In the genomic region with DNA sequence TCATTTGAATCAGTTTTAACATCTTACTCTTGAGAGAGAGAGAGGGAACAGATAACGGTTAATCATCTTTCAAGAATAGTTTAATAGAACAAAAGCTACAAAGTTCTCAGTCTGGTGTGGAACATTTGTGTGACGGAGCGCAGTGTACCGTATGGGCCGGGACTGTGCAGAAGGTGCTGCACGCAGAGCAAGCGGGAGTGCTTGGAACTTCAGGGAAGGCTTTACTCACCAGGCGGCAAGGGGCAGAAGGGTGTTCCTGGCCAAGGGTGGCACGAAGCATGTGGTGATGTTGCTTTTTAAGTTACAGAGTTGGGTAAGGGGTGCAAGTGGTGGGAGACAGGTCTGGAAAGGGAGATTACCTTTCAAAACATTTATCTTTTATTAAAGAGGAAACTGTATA, we compare ENCODE assay signal across 27 cellular contexts.
DNase-seq lines count a peak whose midpoint lies in the region; TF ChIP-seq lines count a peak whose summit lies in the region.
"Had no signal": no experiment of that assay in that cellular context is flagged by ENCODE, and none has a peak within 500 bp of the region (broad histone marks: within the 10 kb centered on the region; RNA-seq: fewer than 3 reads in every experiment).

No MANE protein-coding gene starts in this region.

- H3K79me1 ChIP-seq in trophoblast cell (ENCODE audit: low read length) = peaks cover 3% of the 10 kb centered on the region

- peak overlapping the region; percentile 9 for H3K14ac ChIP-seq in trophoblast cell (ENCODE audit: low read length)

- CTCF ChIA-PET in Caco-2 (lab: Charles Lee) = no interaction called here

- intact Hi-C loops in Caco-2 (cut with micrococcal nuclease; ENCODE audit: unreplicated experiment) = loop anchor here (5.0 kb wide), 1 partner anchor 44 kb away; no protein-coding TSS in a partner anchor

- no peak overlapping the region for H3K4me2 ChIP-seq in trophoblast cell (ENCODE audit: low read length)

- H3K9me3 ChIP-seq in SJCRH30 (replicated peaks) (no peaks in the 10 kb centered on the region), trophoblast cell (ENCODE audit: insufficient read depth, low read depth, low read length) (peaks cover 4% of the 10 kb centered on the region), Caco-2 (no peaks in the 10 kb centered on the region)
- H3K9me3 ChIP-seq: MG63 had no signal

- H3K27ac Mint-ChIP-seq in endothelial cell (ENCODE audit: unreplicated experiment) = peak overlapping the region; percentile 68
- no peak overlapping the region for H3K27ac Mint-ChIP-seq in Caco-2 (ENCODE audit: unreplicated experiment)
- H3K27ac Mint-ChIP-seq: activated naive CD8-positive, alpha-beta T cell treated with anti-CD3 and anti-CD28 coated beads, Interleukin-2, amount 10 ng/mL, durations not matched to agents 7 days and 5 days; T-helper 17 cell; type B pancreatic cell had no signal

- no peak overlapping the region for H2BK5ac ChIP-seq in trophoblast cell (ENCODE audit: low read depth, low read length, poor library complexity)

- peak overlapping the region; percentile 77 for H3K4me3 Mint-ChIP-seq in endothelial cell (ENCODE audit: unreplicated experiment)
- H3K4me3 Mint-ChIP-seq in Caco-2 (ENCODE audit: unreplicated experiment) = no peak overlapping the region
- H3K4me3 Mint-ChIP-seq: activated naive CD8-positive, alpha-beta T cell treated with anti-CD3 and anti-CD28 coated beads, Interleukin-2, amount 10 ng/mL, durations not matched to agents 7 days and 5 days; naive B cell; stimulated activated naive CD8-positive, alpha-beta T cell treated with anti-CD3 and anti-CD28 coated beads, Interleukin-15, amount 100 ng/mL, for 72 hours; T-helper 17 cell; type B pancreatic cell had no signal

- no CpG with 5 or more reads among the region's 9 CpGs for WGBS in trophoblast cell (ENCODE audit: extremely low coverage, insufficient coverage, insufficient read length)

- H3K27ac ChIP-seq in ACC112 (ENCODE audit: low read depth, low read length) (peak overlapping the region; percentile 59; the same call in 1 of the 2 replicates), SJCRH30 (peak overlapping the region; percentile 34), trophoblast cell (ENCODE audit: low read depth, low read length) (no peak overlapping the region)
- H3K27ac ChIP-seq: foreskin keratinocyte had no signal

- peaks cover 13% of the 10 kb centered on the region for H3K36me3 Mint-ChIP-seq in endothelial cell (ENCODE audit: low read depth, unreplicated experiment)
- peaks cover 17% of the 10 kb centered on the region for H3K36me3 Mint-ChIP-seq in Caco-2 (ENCODE audit: insufficient read depth, unreplicated experiment)

- H3K23ac ChIP-seq in trophoblast cell (ENCODE audit: low read length) = no peak overlapping the region

- H2AFZ ChIP-seq in ACC112 (ENCODE audit: low read length, unreplicated experiment) (no peak overlapping the region), trophoblast cell (ENCODE audit: insufficient read depth, low read length, poor library complexity) (no peak overlapping the region)

- H3K9me3 Mint-ChIP-seq in endothelial cell (ENCODE audit: unreplicated experiment) = no peaks in the 10 kb centered on the region
- peaks cover 13% of the 10 kb centered on the region for H3K9me3 Mint-ChIP-seq in Caco-2 (ENCODE audit: unreplicated experiment)
- H3K9me3 Mint-ChIP-seq: activated naive CD8-positive, alpha-beta T cell treated with anti-CD3 and anti-CD28 coated beads, Interleukin-2, amount 10 ng/mL, durations not matched to agents 7 days and 5 days; naive B cell; stimulated activated naive CD8-positive, alpha-beta T cell treated with anti-CD3 and anti-CD28 coated beads, Interleukin-15, amount 100 ng/mL, for 72 hours had no signal

- DNase-seq in SJCRH30 (no peak), endothelial cell (ENCODE audit: low spot score) (no peak), trophoblast cell (no peak), Caco-2 (no peak), NCI-H510A (lab: John Stamatoyannopoulos, UW) (no peak), NCI-H2196 (lab: John Stamatoyannopoulos, UW; ENCODE audit: unreplicated experiment) (no peak), NCI-H1105 (lab: John Stamatoyannopoulos, UW) (no peak)
- DNase-seq: activated effector memory CD4-positive, alpha-beta T cell treated with anti-CD3 and anti-CD28 coated beads, Interleukin-2, amount 50 U/mL, for 16 hours; activated naive CD8-positive, alpha-beta T cell treated with anti-CD3 and anti-CD28 coated beads, Interleukin-2, amount 10 ng/mL, durations not matched to agents 7 days and 5 days; activated T-cell treated with anti-CD3 and anti-CD28 coated beads for 4 hours; effector CD8-positive, alpha-beta T cell; foreskin keratinocyte; mesendoderm; naive B cell; NCI-H2081; NCI-H226; NCI-H748 treated with DMSO at 0.1 percent for 48 hours; small intestine; stimulated activated CD4-positive, alpha-beta T cell treated with anti-CD3 and anti-CD28 coated beads, Interleukin-1b, Interleukin-23, amount 100 ng/mL, for 48 hours; stimulated activated CD8-positive, alpha-beta memory T cell treated with anti-CD3 and anti-CD28 coated beads, Interleukin-4, amount 100 ng/mL, for 48 hours; stimulated activated naive CD8-positive, alpha-beta T cell treated with anti-CD3 and anti-CD28 coated beads, Interleukin-15, amount 100 ng/mL, for 72 hours; T-helper 17 cell had no signal

- H4K12ac ChIP-seq in trophoblast cell (ENCODE audit: low read depth, low read length) = no peak overlapping the region

- H3K27me3 Mint-ChIP-seq in endothelial cell (ENCODE audit: unreplicated experiment) (peaks cover 1% of the 10 kb centered on the region), Caco-2 (ENCODE audit: insufficient read depth, unreplicated experiment) (no peaks in the 10 kb centered on the region)
- H3K27me3 Mint-ChIP-seq: activated naive CD8-positive, alpha-beta T cell treated with anti-CD3 and anti-CD28 coated beads, Interleukin-2, amount 10 ng/mL, durations not matched to agents 7 days and 5 days; naive B cell; stimulated activated naive CD8-positive, alpha-beta T cell treated with anti-CD3 and anti-CD28 coated beads, Interleukin-15, amount 100 ng/mL, for 72 hours; T-helper 17 cell; type B pancreatic cell had no signal

- H2BK120ac ChIP-seq in trophoblast cell (ENCODE audit: insufficient read depth, low read length, poor library complexity) = no peak overlapping the region

- no peak overlapping the region for H3K4me3 ChIP-seq in ACC112 (ENCODE audit: low read depth, low read length)
- H3K4me3 ChIP-seq in SJCRH30 = no peak overlapping the region
- H3K4me3 ChIP-seq in trophoblast cell (ENCODE audit: low read depth, low read length) = no peak overlapping the region
- H3K4me3 ChIP-seq in Caco-2 (ENCODE audit: low read depth, low read length) = no peak overlapping the region
- H3K4me3 ChIP-seq: BLaER1 treated with 17β-estradiol and CSF1 and Interleukin-3, amounts not matched to agents 10 nM and 100 nM; K562; MG63 had no signal

- H3K4me1 Mint-ChIP-seq in endothelial cell (ENCODE audit: unreplicated experiment) (peaks cover 36% of the 10 kb centered on the region), Caco-2 (ENCODE audit: low read depth, unreplicated experiment) (peaks cover 24% of the 10 kb centered on the region)

- no peak overlapping the region for H2AK5ac ChIP-seq in trophoblast cell (ENCODE audit: low read length)

- no peaks in the 10 kb centered on the region for H3K79me2 ChIP-seq in ACC112 (ENCODE audit: control insufficient read depth, insufficient read depth, low read length, unreplicated experiment)
- peaks cover 2% of the 10 kb centered on the region for H3K79me2 ChIP-seq in trophoblast cell (ENCODE audit: control insufficient read depth, insufficient read depth, low read length, poor library complexity)

- H4K91ac ChIP-seq in trophoblast cell (ENCODE audit: low read depth, low read length) = peak overlapping the region; percentile 41

- no TSS peak for BruUV-seq in Caco-2 (replicated peaks; lab: Mats Ljungman, UMichigan)

- no peaks in the 10 kb centered on the region for H3K27me3 ChIP-seq in ACC112 (ENCODE audit: insufficient read depth, low read length)
- H3K27me3 ChIP-seq in SJCRH30 = no peaks in the 10 kb centered on the region
- H3K27me3 ChIP-seq in trophoblast cell (ENCODE audit: insufficient read depth, low read length) = no peaks in the 10 kb centered on the region
- no peaks in the 10 kb centered on the region for H3K27me3 ChIP-seq in Caco-2 (replicated peaks; ENCODE audit: control insufficient read depth, insufficient read depth, low read length)
- H3K27me3 ChIP-seq: BLaER1 treated with 17β-estradiol and CSF1 and Interleukin-3, amounts not matched to agents 10 nM and 100 nM; foreskin keratinocyte; MG63 had no signal

- TF ChIP-seq CTCF in endothelial cell (IDR thresholded peaks at IDR 0.05; ENCODE audit: unreplicated experiment) (no peak), Caco-2 (IDR thresholded peaks at IDR 0.05; ENCODE audit: insufficient read depth in 1 of 2, low read depth in 1 of 2, low read length in 1 of 2, severe bottlenecking in 1 of 2, unreplicated experiment in 1 of 2) (no peak)

- H3K4me1 ChIP-seq in ACC112 (ENCODE audit: control insufficient read depth, insufficient read depth, low read length, unreplicated experiment) = peaks cover 27% of the 10 kb centered on the region
- peaks cover 48% of the 10 kb centered on the region for H3K4me1 ChIP-seq in SJCRH30
- H3K4me1 ChIP-seq in trophoblast cell (ENCODE audit: control insufficient read depth in 1 of 2, insufficient read depth in 2 of 2, low read length in 2 of 2) = peaks cover 2 to 6% of the 10 kb centered on the region in 2 experiments
- peaks cover 11% of the 10 kb centered on the region; the same call in 1 of the 2 replicates for H3K4me1 ChIP-seq in Caco-2

- no peak overlapping the region for H3K4ac ChIP-seq in trophoblast cell (ENCODE audit: low read depth, low read length)

- POLR2A ChIA-PET in Caco-2 (lab: Charles Lee) = no interaction called here

- no peak overlapping the region for H3K9ac ChIP-seq in trophoblast cell (ENCODE audit: low read length)
- H3K9ac ChIP-seq: BLaER1 treated with 17β-estradiol and CSF1 and Interleukin-3, amounts not matched to agents 10 nM and 100 nM had no signal

- H3K36me3 ChIP-seq in ACC112 (ENCODE audit: insufficient read depth, low read length) = peaks cover 4% of the 10 kb centered on the region; the same call in 1 of the 2 replicates
- no peaks in the 10 kb centered on the region for H3K36me3 ChIP-seq in SJCRH30
- H3K36me3 ChIP-seq in trophoblast cell (ENCODE audit: control insufficient read depth in 1 of 2, insufficient read depth in 2 of 2, low read length in 2 of 2) = peaks cover 2 to 8% of the 10 kb centered on the region in 2 experiments
- H3K36me3 ChIP-seq in Caco-2 (ENCODE audit: control insufficient read depth, insufficient read depth, low read length) = no peaks in the 10 kb centered on the region; the same call in 1 of the 2 replicates
- H3K36me3 ChIP-seq: MG63 had no signal

- no peak overlapping the region for H2BK12ac ChIP-seq in trophoblast cell (ENCODE audit: low read length)

- H3K18ac ChIP-seq in trophoblast cell (ENCODE audit: low read length) = no peak overlapping the region

- peak overlapping the region; percentile 32 for H4K8ac ChIP-seq in trophoblast cell (ENCODE audit: low read depth, low read length)
